ENCODE assay signal across 2 cellular contexts in genomic region chr3:43738305-43738704, GRCh38.
TF ChIP-seq lines count a peak whose summit lies in the region.

No MANE protein-coding gene starts in this region.

TF ChIP-seq in liver, 16 proteins besides CTCF, POLR2A, EP300 and RAD21:
- TF ChIP-seq FOXA1 (IDR thresholded peaks at IDR 0.05) (no peak), SP1 (IDR thresholded peaks at IDR 0.05) (peak; percentile 48), GABPA (IDR thresholded peaks at IDR 0.05 in 1 of 2, conservative IDR thresholded peaks at IDR 0.05 in 1 of 2) (no peak), RXRA (IDR thresholded peaks at IDR 0.05) (peak; percentile 52 to 71), HNF4G (IDR thresholded peaks at IDR 0.05) (peak; percentile 17), HNF4A (conservative IDR thresholded peaks at IDR 0.05) (peak; percentile 59 to 75), YY1 (IDR thresholded peaks at IDR 0.05) (peak; percentile 73), JUND (IDR thresholded peaks at IDR 0.05) (peak in 1 of 2 donors; percentile 12), ATF3 (IDR thresholded peaks at IDR 0.05) (peak; percentile 45), FOXA2 (IDR thresholded peaks at IDR 0.05) (peak; percentile 11), EGR1 (IDR thresholded peaks at IDR 0.05; ENCODE audit: low read depth in 2 of 2) (no peak), REST (IDR thresholded peaks at IDR 0.05) (no peak)
- TF ChIP-seq, protein P1, sequence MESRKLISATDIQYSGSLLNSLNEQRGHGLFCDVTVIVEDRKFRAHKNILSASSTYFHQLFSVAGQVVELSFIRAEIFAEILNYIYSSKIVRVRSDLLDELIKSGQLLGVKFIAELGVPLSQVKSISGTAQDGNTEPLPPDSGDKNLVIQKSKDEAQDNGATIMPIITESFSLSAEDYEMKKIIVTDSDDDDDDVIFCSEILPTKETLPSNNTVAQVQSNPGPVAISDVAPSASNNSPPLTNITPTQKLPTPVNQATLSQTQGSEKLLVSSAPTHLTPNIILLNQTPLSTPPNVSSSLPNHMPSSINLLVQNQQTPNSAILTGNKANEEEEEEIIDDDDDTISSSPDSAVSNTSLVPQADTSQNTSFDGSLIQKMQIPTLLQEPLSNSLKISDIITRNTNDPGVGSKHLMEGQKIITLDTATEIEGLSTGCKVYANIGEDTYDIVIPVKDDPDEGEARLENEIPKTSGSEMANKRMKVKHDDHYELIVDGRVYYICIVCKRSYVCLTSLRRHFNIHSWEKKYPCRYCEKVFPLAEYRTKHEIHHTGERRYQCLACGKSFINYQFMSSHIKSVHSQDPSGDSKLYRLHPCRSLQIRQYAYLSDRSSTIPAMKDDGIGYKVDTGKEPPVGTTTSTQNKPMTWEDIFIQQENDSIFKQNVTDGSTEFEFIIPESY (IDR thresholded peaks at IDR 0.05): no peak

TF ChIP-seq in HepG2, 621 proteins besides CTCF, POLR2A, EP300 and RAD21:
- peak in 1 of 2 experiments; percentile 51; a peak in 2 of 4 replicates for TF ChIP-seq ATF4 (CRISPR knock-in tag; IDR thresholded peaks at IDR 0.05)
- no peak for TF ChIP-seq NFE2L2 (IDR thresholded peaks at IDR 0.05; ENCODE audit: low read length)
